In the genomic region with DNA sequence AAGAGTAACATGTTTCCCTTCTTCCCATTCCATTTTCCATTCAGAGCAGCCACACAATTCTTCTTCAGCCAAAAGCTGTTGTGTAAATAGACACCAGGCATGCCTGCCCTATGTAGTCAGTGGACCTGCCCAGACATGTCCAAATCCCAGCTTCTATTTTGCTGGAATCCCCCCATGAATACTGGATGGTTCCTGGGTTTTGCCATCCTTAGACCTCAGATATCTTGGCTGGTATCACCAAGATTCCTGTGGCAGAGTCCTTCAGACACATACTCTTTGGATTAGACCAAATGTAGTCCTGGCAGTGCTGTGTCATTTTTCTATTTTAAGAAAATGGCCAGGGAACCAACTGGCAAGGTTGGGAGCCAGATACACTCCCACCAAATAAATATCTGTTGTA, we compare ENCODE assay signal across 1 cellular context.
TF ChIP-seq lines count a peak whose summit lies in the region.

No MANE protein-coding gene starts in this region.

TF ChIP-seq in endothelial cell of umbilical vein, 7 proteins besides CTCF, POLR2A, EP300 and RAD21:
- TF ChIP-seq, protein P1, sequence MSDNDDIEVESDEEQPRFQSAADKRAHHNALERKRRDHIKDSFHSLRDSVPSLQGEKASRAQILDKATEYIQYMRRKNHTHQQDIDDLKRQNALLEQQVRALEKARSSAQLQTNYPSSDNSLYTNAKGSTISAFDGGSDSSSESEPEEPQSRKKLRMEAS (IDR thresholded peaks at IDR 0.05; ENCODE audit: insufficient read depth, insufficient read length) = no peak
- no peak for TF ChIP-seq EZH2 (IDR thresholded peaks at IDR 0.05; ENCODE audit: borderline replicate concordance, low read depth, low read length, severe bottlenecking)
- TF ChIP-seq GATA2 (IDR thresholded peaks at IDR 0.05; ENCODE audit: insufficient read depth, insufficient read length, low read depth, low read length) = no peak
